ENCODE assay signal across 8 cellular contexts in genomic region chr5:179457612-179458011, GRCh38.
"Had no signal": no experiment of that assay in that cellular context is flagged by ENCODE, and none has a peak within 500 bp of the region (broad histone marks: within the 10 kb centered on the region; RNA-seq: fewer than 3 reads in every experiment).

No MANE protein-coding gene starts in this region.

- DNase-seq: GDM1, GF-D8 had no signal

- ATAC-seq: GM12878 had no signal

- H3K4me3 ChIP-seq: GM12878 had no signal

- FAIRE-seq: G401.6, GM12878, GM12891, GM12892, GM18507, GM19239 had no signal
